Comparison of ENCODE assay signal across 26 cellular contexts in the genomic region with DNA sequence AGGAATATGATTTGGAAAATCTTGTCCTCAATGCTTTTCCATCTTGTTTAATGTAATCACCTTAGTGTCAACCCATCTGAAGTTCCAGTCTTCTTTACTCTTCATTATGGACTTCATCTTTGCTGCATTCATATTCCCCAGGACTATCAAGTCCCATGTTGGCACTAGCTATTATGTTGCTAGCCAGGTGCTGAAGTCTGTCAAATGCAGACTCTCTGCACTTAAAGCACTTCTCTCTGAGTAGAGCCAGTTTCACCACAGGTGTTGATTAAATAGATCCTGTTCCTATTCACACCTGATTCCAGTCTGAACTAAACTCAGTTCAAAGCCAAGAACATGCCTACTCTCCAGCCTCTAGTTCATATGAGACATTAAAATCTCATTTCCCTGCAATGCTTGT.
DNase-seq lines count a peak whose midpoint lies in the region; ATAC-seq, FAIRE-seq and TF ChIP-seq lines count a peak whose summit lies in the region.
"Had no signal": no experiment of that assay in that cellular context is flagged by ENCODE, and none has a peak within 500 bp of the region (broad histone marks: within the 10 kb centered on the region; RNA-seq: fewer than 3 reads in every experiment).

No MANE protein-coding gene starts in this region.

- H4K20me1 ChIP-seq in GM23248 (ENCODE audit: insufficient read depth), result no peaks in the 10 kb centered on the region

- no peak overlapping the region for H3K9ac ChIP-seq in GM23248

- no peaks in the 10 kb centered on the region for H3K27me3 ChIP-seq in GM23248 (replicated peaks; ENCODE audit: insufficient read depth)
- H3K27me3 ChIP-seq in left lung, result no peaks in the 10 kb centered on the region
- H3K27me3 ChIP-seq: suprapubic skin, vagina had no signal

- TF ChIP-seq POLR2A in GM12891 (IDR thresholded peaks at IDR 0.05; ENCODE audit: low read depth, low read length), result no peak

- H3K36me3 ChIP-seq in GM23248 (ENCODE audit: low read depth) (no peaks in the 10 kb centered on the region), left lung (no peaks in the 10 kb centered on the region)
- H3K36me3 ChIP-seq: suprapubic skin, vagina had no signal

- H3K9me3 ChIP-seq in GM23248 (ENCODE audit: low read depth) (no peaks in the 10 kb centered on the region), left lung (no peaks in the 10 kb centered on the region)
- H3K9me3 ChIP-seq: psoas muscle, suprapubic skin, vagina had no signal

- DNase-seq in GM23248, result peak; percentile 9
- DNase-seq in NCI-H128 (lab: John Stamatoyannopoulos, UW; ENCODE audit: unreplicated experiment), result peak; percentile 46
- DNase-seq in NCI-H510A (lab: John Stamatoyannopoulos, UW), result peak; percentile 89
- DNase-seq in left lung, result no peak
- DNase-seq in NCI-H1048 (lab: John Stamatoyannopoulos, UW), result no peak
- no peak for DNase-seq in GM19238 (ENCODE audit: insufficient read length, low spot score)
- no peak for DNase-seq in GM12891 (ENCODE audit: insufficient read length, low spot score)
- DNase-seq: activated CD8-positive, alpha-beta T cell treated with anti-CD3 and anti-CD28 coated beads, Interleukin-2, amount 10 ng/mL, durations not matched to agents 7 days and 5 days; amniotic stem cell; CD8-positive, alpha-beta T cell; cortex of kidney; kidney; mammary epithelial cell; NCI-H146; NCI-H226; psoas muscle; stimulated activated CD4-positive, alpha-beta T cell treated with anti-CD3 and anti-CD28 coated beads, Interleukin-2, amount 100 ng/mL, for 24 hours; T1000 had no signal

- H3K4me3 ChIP-seq in GM23248 (no peak overlapping the region), left lung (no peak overlapping the region)
- H3K4me3 ChIP-seq: psoas muscle, skin epidermis, suprapubic skin, vagina had no signal

- in situ Hi-C loops in GM23248 (cut with MboI), result loop anchor here (25.0 kb wide), 1 partner anchor 828 kb away; no protein-coding TSS in a partner anchor

- no peaks in the 10 kb centered on the region for H3F3A ChIP-seq in GM23248 (ENCODE audit: insufficient read depth)

- H2AFZ ChIP-seq in GM23248, result no peak overlapping the region

- ATAC-seq in left lung, result peak; percentile 73
- ATAC-seq: activated CD4-positive, CD25-positive, alpha-beta regulatory T cell treated with anti-CD3 and anti-CD28 coated beads, Interleukin-2, amount 50 U/mL, for 24 hours; CD8-positive, alpha-beta T cell; psoas muscle; stimulated activated memory B cell treated with anti-CD40 and anti-IgM and Interleukin-4, amounts not matched to agents 10 μg/mL and 1 μg/mL and 100 μg/mL, for 72 hours had no signal

- TF ChIP-seq CTCF in left lung (IDR thresholded peaks at IDR 0.05), result no peak

- intact Hi-C loops in left lung (cut with DNase I), result no loop called here

- FAIRE-seq in GM12891 (lab: Jason Lieb, UNC), result no peak
- FAIRE-seq: bronchial epithelial cell, GM19239, HTR-8/SVneo had no signal

- H3K4me2 ChIP-seq in GM23248 (ENCODE audit: unreplicated experiment), result no peak overlapping the region

- no peaks in the 10 kb centered on the region for H3K79me2 ChIP-seq in GM23248 (ENCODE audit: insufficient read depth)

- no peaks in the 10 kb centered on the region for H3K9me2 ChIP-seq in GM23248 (ENCODE audit: insufficient read depth)

- no peak overlapping the region for H3K27ac ChIP-seq in GM23248
- no peak overlapping the region for H3K27ac ChIP-seq in left lung
- H3K27ac ChIP-seq: psoas muscle, skin epidermis, suprapubic skin, vagina had no signal

- H3K4me1 ChIP-seq in GM23248 (ENCODE audit: insufficient read depth) (no peaks in the 10 kb centered on the region), left lung (no peaks in the 10 kb centered on the region)
- H3K4me1 ChIP-seq: psoas muscle, suprapubic skin, vagina had no signal

TF ChIP-seq in GM12891, 5 proteins besides CTCF, POLR2A, EP300 and RAD21:
- no peak for TF ChIP-seq POU2F2 (IDR thresholded peaks at IDR 0.05; ENCODE audit: low read depth, low read length)
- TF ChIP-seq POLR2AphosphoS5 (IDR thresholded peaks at IDR 0.05; ENCODE audit: low read depth, low read length), result no peak
- TF ChIP-seq TAF1 (IDR thresholded peaks at IDR 0.05; ENCODE audit: low read depth, low read length), result no peak
- TF ChIP-seq SPI1 (IDR thresholded peaks at IDR 0.05; ENCODE audit: low read depth, low read length), result no peak
- TF ChIP-seq PAX5 (IDR thresholded peaks at IDR 0.05; ENCODE audit: insufficient read depth, low read length, severe bottlenecking), result no peak

Comparison
In these comparisons a context has a peak if more than half of its experiments do, and no peak if none do; other contexts are left out.
1. DNase-seq: peak in GM23248 (single experiment), NCI-H128 (single experiment) and NCI-H510A (single experiment); none in left lung (0 of 2), NCI-H1048 (single experiment), GM19238 (single experiment) and GM12891 (single experiment).